ENCODE assay signal across 8 cellular contexts in genomic region chr11:65121865-65122696, GRCh38. TPM values are rescaled to one million over a fixed set of nuclear protein-coding genes. Genes with fewer than 3 reads are reported as not detected.
DNase-seq lines count a peak whose midpoint lies in the region; ATAC-seq and TF ChIP-seq lines count a peak whose summit lies in the region.

TSS of gene FAU (minus strand) at chr11:65122134. CDS start at chr11:65121813, 321 bp downstream.
TSS of gene MRPL49 (plus strand) at chr11:65122321. CDS start at chr11:65122347, 26 bp downstream.

- H3K36me3 Mint-ChIP-seq in naive B cell, result peaks cover 11 to 19% of the 10 kb centered on the region in 2 donors
- peaks cover 57% of the 10 kb centered on the region for H3K36me3 Mint-ChIP-seq in stimulated activated memory B cell treated with anti-CD40 and anti-IgM and Interleukin-4, amounts not matched to agents 10 μg/mL and 1 μg/mL and 100 μg/mL, for 72 hours

- peak; percentile 94 for DNase-seq in DMS79 (lab: John Stamatoyannopoulos, UW)
- DNase-seq in Karpas-422, result peak; percentile 100
- DNase-seq in RKO (ENCODE audit: low spot score), result peak; percentile 97
- DNase-seq in activated T-helper 1 cell treated with Interleukin-2 at 50 U/mL for 16 hours (ENCODE audit: low read depth), result peak; percentile 99
- peak; percentile 95 for DNase-seq in esophagus squamous epithelium (lab: John Stamatoyannopoulos, UW)
- DNase-seq in naive B cell, result peak; percentile 98

- H3K9me2 ChIP-seq in Karpas-422 (replicated peaks; ENCODE audit: insufficient read depth, low read length), result no peaks in the 10 kb centered on the region

- no peaks in the 10 kb centered on the region for H3K27me3 ChIP-seq in Karpas-422 (ENCODE audit: low read length)
- H3K27me3 ChIP-seq in esophagus squamous epithelium, result no peaks in the 10 kb centered on the region

- H3K27ac ChIP-seq in Karpas-422 (ENCODE audit: low read length) (peak within 1 kb of the TSS; percentile 95), esophagus squamous epithelium (peak within 1 kb of the TSS; percentile 96 to 98 (median 97))

- no peaks in the 10 kb centered on the region for H3K27me3 Mint-ChIP-seq in naive B cell
- H3K27me3 Mint-ChIP-seq in stimulated activated memory B cell treated with anti-CD40 and anti-IgM and Interleukin-4, amounts not matched to agents 10 μg/mL and 1 μg/mL and 100 μg/mL, for 72 hours, result no peaks in the 10 kb centered on the region

- H3K79me2 ChIP-seq in Karpas-422 (ENCODE audit: low read length), result peaks cover 31% of the 10 kb centered on the region

- no peak within 1 kb of the TSS for H2AFZ ChIP-seq in Karpas-422 (ENCODE audit: low read length)

- H4K20me1 ChIP-seq in Karpas-422 (ENCODE audit: insufficient read depth, low read depth, low read length), result no peaks in the 10 kb centered on the region

- peak; percentile 66 for ATAC-seq in GM21786 (IDR thresholded peaks at IDR 0.05; ENCODE audit: unreplicated experiment)
- peak; percentile 79 for ATAC-seq in naive B cell (ENCODE audit: low read depth in 2 of 2)
- peak; percentile 93 for ATAC-seq in stimulated activated memory B cell treated with anti-CD40 and anti-IgM and Interleukin-4, amounts not matched to agents 10 μg/mL and 1 μg/mL and 100 μg/mL, for 72 hours

- H3K27ac Mint-ChIP-seq in naive B cell, result peak within 1 kb of the TSS; percentile 98 to 100 (median 99)
- H3K27ac Mint-ChIP-seq in stimulated activated memory B cell treated with anti-CD40 and anti-IgM and Interleukin-4, amounts not matched to agents 10 μg/mL and 1 μg/mL and 100 μg/mL, for 72 hours, result peak within 1 kb of the TSS; percentile 100

- H3K9ac ChIP-seq in Karpas-422 (ENCODE audit: low read length), result peak within 1 kb of the TSS; percentile 98

- H3K4me3 Mint-ChIP-seq in naive B cell, result peak within 1 kb of the TSS; percentile 93 to 100 (median 100)
- peak within 1 kb of the TSS; percentile 99 for H3K4me3 Mint-ChIP-seq in stimulated activated memory B cell treated with anti-CD40 and anti-IgM and Interleukin-4, amounts not matched to agents 10 μg/mL and 1 μg/mL and 100 μg/mL, for 72 hours

- H3K4me3 ChIP-seq in Karpas-422 (ENCODE audit: low read length) (peak within 1 kb of the TSS; percentile 90), esophagus squamous epithelium (peak within 1 kb of the TSS; percentile 68 to 90 (median 84))

- H3K4me1 Mint-ChIP-seq in naive B cell, result peaks cover 32 to 72% (median 65%) of the 10 kb centered on the region in 3 donors
- peaks cover 69% of the 10 kb centered on the region for H3K4me1 Mint-ChIP-seq in stimulated activated memory B cell treated with anti-CD40 and anti-IgM and Interleukin-4, amounts not matched to agents 10 μg/mL and 1 μg/mL and 100 μg/mL, for 72 hours

- TF ChIP-seq CTCF in esophagus squamous epithelium (IDR thresholded peaks at IDR 0.05), result peak in 2 of 6 experiments; percentile 9 to 54

- H3K36me3 ChIP-seq in Karpas-422 (ENCODE audit: insufficient read depth, low read length) (peaks cover 23% of the 10 kb centered on the region; the same call in 1 of the 2 replicates), esophagus squamous epithelium (peaks cover 19 to 70% (median 40%) of the 10 kb centered on the region in 3 donors)

- H3K4me1 ChIP-seq in Karpas-422 (ENCODE audit: low read length) (peaks cover 47% of the 10 kb centered on the region), esophagus squamous epithelium (peaks cover 10 to 62% (median 18%) of the 10 kb centered on the region in 3 donors)

- H3K9me3 ChIP-seq in Karpas-422 (ENCODE audit: low read length) (no peaks in the 10 kb centered on the region), esophagus squamous epithelium (no peaks in the 10 kb centered on the region)

- H3K9me3 Mint-ChIP-seq in naive B cell, result no peaks in the 10 kb centered on the region
- H3K9me3 Mint-ChIP-seq in stimulated activated memory B cell treated with anti-CD40 and anti-IgM and Interleukin-4, amounts not matched to agents 10 μg/mL and 1 μg/mL and 100 μg/mL, for 72 hours, result no peaks in the 10 kb centered on the region

- 0 to 1% methylated on average over 7 to 32 of the region's 64 CpGs for WGBS in esophagus squamous epithelium, 2 donors

- peak in 3 of 4 donors; percentile 88 to 94 (median 89) for TF ChIP-seq POLR2A in esophagus squamous epithelium (IDR thresholded peaks at IDR 0.05)

- H3K4me2 ChIP-seq in Karpas-422 (ENCODE audit: low read depth, low read length, poor library complexity, severe bottlenecking), result peak within 1 kb of the TSS; percentile 97

- intact Hi-C loops in esophagus squamous epithelium (cut with DNase I), result loop anchor here (10.0 kb wide), 1 partner anchor 53 kb away; the partner anchor contains the start of gene SPDYC

RNA-seq across cellular contexts. Expression of gene FAU, which starts in this region (rescaled TPM):
- 662 and 1,340 TPM in 2 replicates for total RNA-seq in Karpas-422 (2014; rRNA removed; shearing (Covaris generic); ENCODE audit: low replicate concordance)
- 100 to 1,000 TPM; 436 to 777 (median 528) TPM for total RNA-seq in esophagus squamous epithelium
- polyA plus RNA-seq in naive B cell (ENCODE audit: low read depth in 6 of 6), result 1,000 to 10,000 TPM; 1,024 to 1,586 (median 1,385) TPM

RNA-seq across cellular contexts. Expression of gene MRPL49, which starts in this region (rescaled TPM):
- total RNA-seq in Karpas-422 (2014; rRNA removed; shearing (Covaris generic); ENCODE audit: low replicate concordance), result 44.5 and 65.8 TPM in 2 replicates
- 10 to 100 TPM; 68.1 to 76.2 (median 72.0) TPM for total RNA-seq in esophagus squamous epithelium
- polyA plus RNA-seq in naive B cell (ENCODE audit: low read depth in 6 of 6), result 100 to 1,000 TPM in 3 of 6 donors, 10 to 100 TPM in 3; 68.8 to 111 (median 102) TPM

Comparison
In these comparisons a context has a peak if more than half of its experiments do, and no peak if none do; other contexts are left out.
1. Peak in every context shown above with its lines: DNase-seq, ATAC-seq, H3K4me3 ChIP-seq and H3K27ac ChIP-seq.